Comparison of ENCODE assay signal across 2 cellular contexts in genomic region chr4:15920723-15921591, GRCh38.
TF ChIP-seq lines count a peak whose summit lies in the region.

No MANE protein-coding gene starts in this region.

TF ChIP-seq in K562, 482 proteins besides CTCF, POLR2A, EP300 and RAD21:
- TF ChIP-seq ZNF778 (CRISPR knock-in tag; IDR thresholded peaks at IDR 0.05) (no peak), KDM1A (IDR thresholded peaks at IDR 0.05) (peak; percentile 25 to 34; a peak in 2 of 4 replicates), ZNF511 (CRISPR knock-in tag; IDR thresholded peaks at IDR 0.05) (no peak), CBFA2T3 (IDR thresholded peaks at IDR 0.05) (peak; percentile 73), SIX5 (IDR thresholded peaks at IDR 0.05; ENCODE audit: borderline replicate concordance in 1 of 2, insufficient read depth in 1 of 2, low read depth in 1 of 2, low read length in 2 of 2) (no peak), PRMT5 (CRISPR knock-in tag; IDR thresholded peaks at IDR 0.05) (no peak), EWSR1 (IDR thresholded peaks at IDR 0.05; ENCODE audit: borderline replicate concordance, low read depth, partially characterized antibody) (no peak), ZKSCAN1 (IDR thresholded peaks at IDR 0.05; ENCODE audit: low read depth, low read length) (no peak), THAP7 (CRISPR knock-in tag; IDR thresholded peaks at IDR 0.05) (no peak), NFIC (IDR thresholded peaks at IDR 0.05) (peak; percentile 68), SNIP1 (IDR thresholded peaks at IDR 0.05; ENCODE audit: low read depth) (no peak), FOSL1 (tag; conservative IDR thresholded peaks at IDR 0.05) (peak; percentile 51; the same call in 1 of the 2 replicates), ZHX1 (conservative IDR thresholded peaks at IDR 0.05; ENCODE audit: low read length) (no peak), CBFA2T2 (conservative IDR thresholded peaks at IDR 0.05) (peak; percentile 49), NFIX (CRISPR knock-in tag; IDR thresholded peaks at IDR 0.05; ENCODE audit: low read depth) (no peak)
TF ChIP-seq in K562: peak in this region for 5.

TF ChIP-seq in HepG2, 621 proteins besides CTCF, POLR2A, EP300 and RAD21:
- TF ChIP-seq FOSL2 (CRISPR knock-in tag; IDR thresholded peaks at IDR 0.05) (peak; percentile 33; the same call in 1 of the 2 replicates), ERF (CRISPR knock-in tag; IDR thresholded peaks at IDR 0.05) (no peak)
